8 cellular contexts compared by ENCODE assay signal in genomic region chr2:217505303-217505702, GRCh38.
"Had no signal": no experiment of that assay in that cellular context is flagged by ENCODE, and none has a peak within 500 bp of the region (broad histone marks: within the 10 kb centered on the region; RNA-seq: fewer than 3 reads in every experiment).

No MANE protein-coding gene starts in this region.

- H3K4me2 ChIP-seq: GM23338 had no signal

- FAIRE-seq: H1 had no signal

- ATAC-seq: GM23338, HCT116 had no signal

- H3K27ac ChIP-seq: HL-60 had no signal

- H3K36me3 ChIP-seq: HAP-1 had no signal

- DNase-seq: H7, HFFc6, KG1 had no signal

- H2AFZ ChIP-seq: GM23338 had no signal

- H3K9me3 ChIP-seq: HAP-1 had no signal

- H3K4me3 ChIP-seq: GM23338, HAP-1 had no signal
